In genomic region chr21:43766734-43767497, GRCh38 we compare ENCODE assay signal across 13 cellular contexts. TPM values are rescaled to one million over a fixed set of nuclear protein-coding genes. Genes with fewer than 3 reads are reported as not detected.
DNase-seq lines count a peak whose midpoint lies in the region; ATAC-seq and TF ChIP-seq lines count a peak whose summit lies in the region.
"Had no signal": no experiment of that assay in that cellular context is flagged by ENCODE, and none has a peak within 500 bp of the region (broad histone marks: within the 10 kb centered on the region; RNA-seq: fewer than 3 reads in every experiment).

No MANE protein-coding gene starts in this region.

- H3K4me1 ChIP-seq in upper lobe of right lung = peaks cover 11% of the 10 kb centered on the region

- no peak for TF ChIP-seq CTCF in upper lobe of right lung (IDR thresholded peaks at IDR 0.05)

- DNase-seq in NCI-H748 (lab: John Stamatoyannopoulos, UW; ENCODE audit: unreplicated experiment) (peak; percentile 23), NCI-H748 treated with DMSO at 0.1 percent for 48 hours (lab: John Stamatoyannopoulos, UW) (no peak), SHP77 (lab: John Stamatoyannopoulos, UW) (peak; percentile 62 to 83), left kidney (ENCODE audit: low read depth, low spot score) (peak; percentile 64), upper lobe of right lung (no peak)
- DNase-seq in activated CD8-positive, alpha-beta memory T cell treated with anti-CD3 and anti-CD28 coated beads, Interleukin-2, amount 50 U/mL, for 48 hours = no peak
- DNase-seq: CD8-positive, alpha-beta memory T cell; central memory CD4-positive, alpha-beta T cell; hippocampal formation; left ventricle myocardium superior; NCI-H1105 had no signal

- no peaks in the 10 kb centered on the region for H3K9me3 ChIP-seq in upper lobe of right lung

- H3K27me3 ChIP-seq in upper lobe of right lung = no peaks in the 10 kb centered on the region

- H3K4me3 ChIP-seq in upper lobe of right lung = no peak overlapping the region

- peak overlapping the region; percentile 67 for H3K27ac ChIP-seq in upper lobe of right lung

- intact Hi-C loops in upper lobe of right lung (cut with DNase I) = no loop called here

- H3K36me3 ChIP-seq in upper lobe of right lung = peaks cover 7% of the 10 kb centered on the region

- ATAC-seq in upper lobe of right lung (no peak), GM21423 (IDR thresholded peaks at IDR 0.05; ENCODE audit: unreplicated experiment) (no peak), GM21447 (IDR thresholded peaks at IDR 0.05; ENCODE audit: unreplicated experiment) (no peak)

RNA-seq across cellular contexts. Expression of gene CSTB, which starts 9.2 kb away (rescaled TPM):
- 148 TPM for total RNA-seq in upper lobe of right lung

RNA-seq across cellular contexts. Expression of gene RRP1, which starts 22.5 kb away (rescaled TPM):
- total RNA-seq in upper lobe of right lung = 19.0 TPM

RNA-seq across cellular contexts. Expression of gene PDXK, which starts 48.0 kb away (rescaled TPM):
- 280 TPM for total RNA-seq in upper lobe of right lung

Comparison
In these comparisons a context has a peak if more than half of its experiments do, and no peak if none do; other contexts are left out.
1. DNase-seq: peak in NCI-H748 (single experiment), SHP77 (2 of 2) and left kidney (single experiment); none in NCI-H748 treated with DMSO at 0.1 percent for 48 hours (single experiment), upper lobe of right lung (single experiment) and activated CD8-positive, alpha-beta memory T cell treated with anti-CD3 and anti-CD28 coated beads, Interleukin-2, amount 50 U/mL, for 48 hours (single experiment).